Comparison of ENCODE assay signal across 8 cellular contexts in the genomic region with DNA sequence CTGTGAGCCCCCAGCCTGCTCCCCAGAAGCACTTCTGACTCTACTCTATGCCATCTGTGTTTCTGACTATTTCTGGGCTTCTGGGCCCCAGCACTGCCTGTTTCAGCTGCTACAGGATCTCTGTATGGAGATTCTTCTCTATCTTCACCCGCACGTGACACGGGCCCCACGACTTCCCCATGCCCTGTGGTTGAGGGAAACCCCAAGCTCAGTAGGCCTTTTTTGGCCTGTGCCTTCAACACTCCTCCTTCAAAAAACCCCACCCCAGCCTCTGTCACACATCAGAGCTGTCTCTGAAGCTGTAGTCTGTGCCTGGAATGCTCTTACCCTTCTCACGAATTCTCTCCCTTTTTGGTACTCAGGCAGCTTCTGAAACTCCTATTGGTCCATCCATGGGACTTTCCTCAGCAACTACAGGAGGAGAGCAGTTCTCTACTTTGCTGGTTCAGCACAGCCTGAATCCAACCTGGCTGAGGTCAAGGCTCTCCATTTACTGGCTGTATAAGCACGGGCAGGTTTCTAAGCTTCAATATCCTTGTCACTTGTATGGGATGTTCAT. TPM values are rescaled to one million over a fixed set of nuclear protein-coding genes. Genes with fewer than 3 reads are reported as not detected.
A peak's percentile ranks its signal among the peaks of the same experiment; 100 is the strongest.
DNase-seq lines count a peak whose midpoint lies in the region; ATAC-seq and TF ChIP-seq lines count a peak whose summit lies in the region.

No MANE protein-coding gene starts in this region.

- peaks cover 7% of the 10 kb centered on the region for H3K9me3 Mint-ChIP-seq in activated naive CD8-positive, alpha-beta T cell treated with anti-CD3 and anti-CD28 coated beads, Interleukin-2, amount 10 ng/mL, durations not matched to agents 7 days and 5 days
- no peaks in the 10 kb centered on the region for H3K9me3 Mint-ChIP-seq in natural killer cell treated with Interleukin-12 subunit alpha and Interleukin-12 subunit beta and Interleukin-15 and Interleukin-18, amount 100 ng/mL, for 72 hours

- 55 to 80% methylated on average over 6 of the region's 6 CpGs for WGBS in tibial nerve, 2 donors

- peaks cover 39% of the 10 kb centered on the region for H3K27me3 Mint-ChIP-seq in activated naive CD8-positive, alpha-beta T cell treated with anti-CD3 and anti-CD28 coated beads, Interleukin-2, amount 10 ng/mL, durations not matched to agents 7 days and 5 days
- peaks cover 32 to 48% of the 10 kb centered on the region in 2 donors for H3K27me3 Mint-ChIP-seq in natural killer cell treated with Interleukin-12 subunit alpha and Interleukin-12 subunit beta and Interleukin-15 and Interleukin-18, amount 100 ng/mL, for 72 hours

- H3K36me3 ChIP-seq in tibial nerve, result no peaks in the 10 kb centered on the region

- peaks cover 0 to 7% (median 1%) of the 10 kb centered on the region in 4 donors for H3K9me3 ChIP-seq in tibial nerve

- ATAC-seq in GM18511 (IDR thresholded peaks at IDR 0.05; ENCODE audit: unreplicated experiment) (peak; percentile 74), HG02938 (IDR thresholded peaks at IDR 0.05; ENCODE audit: unreplicated experiment) (peak; percentile 74)
- peak; percentile 74 for ATAC-seq in activated naive CD8-positive, alpha-beta T cell treated with anti-CD3 and anti-CD28 coated beads, Interleukin-2, amount 10 ng/mL, durations not matched to agents 7 days and 5 days (ENCODE audit: low read depth)
- ATAC-seq in natural killer cell treated with Interleukin-12 subunit alpha and Interleukin-12 subunit beta and Interleukin-15 and Interleukin-18, amount 100 ng/mL, for 72 hours, result peak; percentile 69 to 78

- DNase-seq in T follicular helper cell (ENCODE audit: low read depth), result peak; percentile 44
- DNase-seq in activated naive CD8-positive, alpha-beta T cell treated with anti-CD3 and anti-CD28 coated beads, Interleukin-2, amount 10 ng/mL, durations not matched to agents 7 days and 5 days, result peak; percentile 58
- DNase-seq in natural killer cell treated with Interleukin-12 subunit alpha and Interleukin-12 subunit beta and Interleukin-15 and Interleukin-18, amount 100 ng/mL, for 72 hours (ENCODE audit: low spot score), result peak; percentile 70
- DNase-seq in tibial nerve (ENCODE audit: low spot score in 2 of 2), result peak; percentile 36 to 55
- no peak for DNase-seq in DMS153 treated with DMSO at 0.1 percent for 48 hours (lab: John Stamatoyannopoulos, UW; ENCODE audit: unreplicated experiment)
- no peak for DNase-seq in DMS 273 treated with DMSO at 0.1 percent for 48 hours (lab: John Stamatoyannopoulos, UW)

- H3K36me3 Mint-ChIP-seq in activated naive CD8-positive, alpha-beta T cell treated with anti-CD3 and anti-CD28 coated beads, Interleukin-2, amount 10 ng/mL, durations not matched to agents 7 days and 5 days, result peaks cover 2% of the 10 kb centered on the region
- no peaks in the 10 kb centered on the region for H3K36me3 Mint-ChIP-seq in natural killer cell treated with Interleukin-12 subunit alpha and Interleukin-12 subunit beta and Interleukin-15 and Interleukin-18, amount 100 ng/mL, for 72 hours

- no peak overlapping the region for H3K4me3 ChIP-seq in tibial nerve

- peaks cover 0 to 43% (median 8%) of the 10 kb centered on the region in 4 donors for H3K4me1 ChIP-seq in tibial nerve

- POLR2A ChIA-PET in activated naive CD8-positive, alpha-beta T cell treated with anti-CD3 and anti-CD28 coated beads, Interleukin-2, amount 10 ng/mL, durations not matched to agents 7 days and 5 days (lab: Charles Lee), result interaction anchor here (0.6 to 1.3 kb wide), 2 partner anchors 95 to 653 kb away, joined by 4 to 5 read pairs; no protein-coding TSS in a partner anchor

- peak overlapping the region; percentile 93 to 96 (median 95) for H3K27ac ChIP-seq in tibial nerve

- H3K27me3 ChIP-seq in tibial nerve, result no peaks in the 10 kb centered on the region

- TF ChIP-seq CTCF in tibial nerve (IDR thresholded peaks at IDR 0.05), result no peak

- peak overlapping the region; percentile 1 for H3K4me3 Mint-ChIP-seq in activated naive CD8-positive, alpha-beta T cell treated with anti-CD3 and anti-CD28 coated beads, Interleukin-2, amount 10 ng/mL, durations not matched to agents 7 days and 5 days
- peak overlapping the region; percentile 8 for H3K4me3 Mint-ChIP-seq in natural killer cell treated with Interleukin-12 subunit alpha and Interleukin-12 subunit beta and Interleukin-15 and Interleukin-18, amount 100 ng/mL, for 72 hours

- H3K27ac Mint-ChIP-seq in activated naive CD8-positive, alpha-beta T cell treated with anti-CD3 and anti-CD28 coated beads, Interleukin-2, amount 10 ng/mL, durations not matched to agents 7 days and 5 days, result no peak overlapping the region
- no peak overlapping the region for H3K27ac Mint-ChIP-seq in natural killer cell treated with Interleukin-12 subunit alpha and Interleukin-12 subunit beta and Interleukin-15 and Interleukin-18, amount 100 ng/mL, for 72 hours

- TF ChIP-seq EP300 in tibial nerve (IDR thresholded peaks at IDR 0.05), result peak in 1 of 2 donors; percentile 39

- peaks cover 18% of the 10 kb centered on the region for H3K4me1 Mint-ChIP-seq in activated naive CD8-positive, alpha-beta T cell treated with anti-CD3 and anti-CD28 coated beads, Interleukin-2, amount 10 ng/mL, durations not matched to agents 7 days and 5 days
- peaks cover 14% of the 10 kb centered on the region in 2 donors for H3K4me1 Mint-ChIP-seq in natural killer cell treated with Interleukin-12 subunit alpha and Interleukin-12 subunit beta and Interleukin-15 and Interleukin-18, amount 100 ng/mL, for 72 hours (ENCODE audit: low read depth in 2 of 2)

- TF ChIP-seq POLR2A in tibial nerve (IDR thresholded peaks at IDR 0.05), result no peak

RNA-seq across cellular contexts. Expression of a gene that starts 2.0 kb away (rescaled TPM):
- under 1 TPM; 0.14 to 0.19 TPM for total RNA-seq in activated naive CD8-positive, alpha-beta T cell treated with anti-CD3 and anti-CD28 coated beads, Interleukin-2, amount 10 ng/mL, durations not matched to agents 7 days and 5 days
- not detected for total RNA-seq in natural killer cell treated with Interleukin-12 subunit alpha and Interleukin-12 subunit beta and Interleukin-15 and Interleukin-18, amount 100 ng/mL, for 72 hours
- total RNA-seq in tibial nerve, result 100 to 1,000 TPM; 192 to 321 (median 215) TPM

Comparison
In these comparisons a context has a peak if more than half of its experiments do, and no peak if none do; other contexts are left out.
1. DNase-seq: peak in T follicular helper cell (single experiment), activated naive CD8-positive, alpha-beta T cell treated with anti-CD3 and anti-CD28 coated beads, Interleukin-2, amount 10 ng/mL, durations not matched to agents 7 days and 5 days (single experiment), natural killer cell treated with Interleukin-12 subunit alpha and Interleukin-12 subunit beta and Interleukin-15 and Interleukin-18, amount 100 ng/mL, for 72 hours (single experiment) and tibial nerve (2 of 2); none in DMS153 treated with DMSO at 0.1 percent for 48 hours (single experiment) and DMS 273 treated with DMSO at 0.1 percent for 48 hours (single experiment).
2. RNA of a gene that starts 2.0 kb away (total RNA-seq): 192 to 321 TPM in tibial nerve; 0.14 to 0.19 TPM in activated naive CD8-positive, alpha-beta T cell treated with anti-CD3 and anti-CD28 coated beads, Interleukin-2, amount 10 ng/mL, durations not matched to agents 7 days and 5 days and not detected in natural killer cell treated with Interleukin-12 subunit alpha and Interleukin-12 subunit beta and Interleukin-15 and Interleukin-18, amount 100 ng/mL, for 72 hours; every median in the first group is over 100 times any median in the second.
3. Peak in every context shown above with its lines, with median percentiles within 50 percentile points of each other: ATAC-seq.